1 cellular context compared by ENCODE assay signal in genomic region chr20:1122388-1123315, GRCh38.
TF ChIP-seq lines count a peak whose summit lies in the region.

No MANE protein-coding gene starts in this region.

TF ChIP-seq in K562, 482 proteins besides CTCF, POLR2A, EP300 and RAD21 (continued from another document and continues in another):
- TF ChIP-seq CLOCK (CRISPR knock-in tag; IDR thresholded peaks at IDR 0.05; ENCODE audit: borderline replicate concordance): no peak
- TF ChIP-seq KDM2B (CRISPR knock-in tag; IDR thresholded peaks at IDR 0.05): no peak
- no peak for TF ChIP-seq CTCFL (IDR thresholded peaks at IDR 0.05; ENCODE audit: borderline replicate concordance, insufficient read depth, low read depth, low read length, poor library complexity, severe bottlenecking)
- no peak for TF ChIP-seq TGIF2 (CRISPR knock-in tag; IDR thresholded peaks at IDR 0.05)
- TF ChIP-seq KDM1A (IDR thresholded peaks at IDR 0.05): peak; percentile 77 to 82
- no peak for TF ChIP-seq TEAD2 (tag; IDR thresholded peaks at IDR 0.05)
- no peak for TF ChIP-seq HDAC8 (tag; IDR thresholded peaks at IDR 0.05)
- TF ChIP-seq ZNF77 (CRISPR knock-in tag; IDR thresholded peaks at IDR 0.05): no peak
- TF ChIP-seq RCOR1 (IDR thresholded peaks at IDR 0.05; ENCODE audit: borderline replicate concordance in 1 of 2, low read depth in 2 of 2, low read length in 2 of 2): peak in 1 of 2 experiments; percentile 74; a peak in 1 of 4 replicates
- TF ChIP-seq ZNF212 (CRISPR knock-in tag; IDR thresholded peaks at IDR 0.05): no peak
- TF ChIP-seq ZFX (CRISPR knock-in tag; IDR thresholded peaks at IDR 0.05): peak; percentile 46
- TF ChIP-seq POLR2AphosphoS2 (IDR thresholded peaks at IDR 0.05; ENCODE audit: low read length): no peak
- no peak for TF ChIP-seq HLTF (IDR thresholded peaks at IDR 0.05)
- TF ChIP-seq ZNF766 (CRISPR knock-in tag; conservative IDR thresholded peaks at IDR 0.05): 0 out of 2 replicates have a peak, but pooled peaks have one; percentile 28
- TF ChIP-seq, protein P1, sequence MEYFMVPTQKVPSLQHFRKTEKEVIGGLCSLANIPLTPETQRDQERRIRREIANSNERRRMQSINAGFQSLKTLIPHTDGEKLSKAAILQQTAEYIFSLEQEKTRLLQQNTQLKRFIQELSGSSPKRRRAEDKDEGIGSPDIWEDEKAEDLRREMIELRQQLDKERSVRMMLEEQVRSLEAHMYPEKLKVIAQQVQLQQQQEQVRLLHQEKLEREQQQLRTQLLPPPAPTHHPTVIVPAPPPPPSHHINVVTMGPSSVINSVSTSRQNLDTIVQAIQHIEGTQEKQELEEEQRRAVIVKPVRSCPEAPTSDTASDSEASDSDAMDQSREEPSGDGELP (CRISPR knock-in tag; IDR thresholded peaks at IDR 0.05; ENCODE audit: borderline replicate concordance): no peak
- TF ChIP-seq, protein P2, sequence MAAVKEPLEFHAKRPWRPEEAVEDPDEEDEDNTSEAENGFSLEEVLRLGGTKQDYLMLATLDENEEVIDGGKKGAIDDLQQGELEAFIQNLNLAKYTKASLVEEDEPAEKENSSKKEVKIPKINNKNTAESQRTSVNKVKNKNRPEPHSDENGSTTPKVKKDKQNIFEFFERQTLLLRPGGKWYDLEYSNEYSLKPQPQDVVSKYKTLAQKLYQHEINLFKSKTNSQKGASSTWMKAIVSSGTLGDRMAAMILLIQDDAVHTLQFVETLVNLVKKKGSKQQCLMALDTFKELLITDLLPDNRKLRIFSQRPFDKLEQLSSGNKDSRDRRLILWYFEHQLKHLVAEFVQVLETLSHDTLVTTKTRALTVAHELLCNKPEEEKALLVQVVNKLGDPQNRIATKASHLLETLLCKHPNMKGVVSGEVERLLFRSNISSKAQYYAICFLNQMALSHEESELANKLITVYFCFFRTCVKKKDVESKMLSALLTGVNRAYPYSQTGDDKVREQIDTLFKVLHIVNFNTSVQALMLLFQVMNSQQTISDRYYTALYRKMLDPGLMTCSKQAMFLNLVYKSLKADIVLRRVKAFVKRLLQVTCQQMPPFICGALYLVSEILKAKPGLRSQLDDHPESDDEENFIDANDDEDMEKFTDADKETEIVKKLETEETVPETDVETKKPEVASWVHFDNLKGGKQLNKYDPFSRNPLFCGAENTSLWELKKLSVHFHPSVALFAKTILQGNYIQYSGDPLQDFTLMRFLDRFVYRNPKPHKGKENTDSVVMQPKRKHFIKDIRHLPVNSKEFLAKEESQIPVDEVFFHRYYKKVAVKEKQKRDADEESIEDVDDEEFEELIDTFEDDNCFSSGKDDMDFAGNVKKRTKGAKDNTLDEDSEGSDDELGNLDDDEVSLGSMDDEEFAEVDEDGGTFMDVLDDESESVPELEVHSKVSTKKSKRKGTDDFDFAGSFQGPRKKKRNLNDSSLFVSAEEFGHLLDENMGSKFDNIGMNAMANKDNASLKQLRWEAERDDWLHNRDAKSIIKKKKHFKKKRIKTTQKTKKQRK (IDR thresholded peaks at IDR 0.05; ENCODE audit: borderline replicate concordance, low read depth, low read length): no peak
- no peak for TF ChIP-seq KAT2B (IDR thresholded peaks at IDR 0.05; ENCODE audit: low read depth, low read length)
- peak; percentile 60; the same call in 1 of the 2 replicates for TF ChIP-seq CTBP1 (IDR thresholded peaks at IDR 0.05; ENCODE audit: borderline replicate concordance)
- TF ChIP-seq, protein P3, sequence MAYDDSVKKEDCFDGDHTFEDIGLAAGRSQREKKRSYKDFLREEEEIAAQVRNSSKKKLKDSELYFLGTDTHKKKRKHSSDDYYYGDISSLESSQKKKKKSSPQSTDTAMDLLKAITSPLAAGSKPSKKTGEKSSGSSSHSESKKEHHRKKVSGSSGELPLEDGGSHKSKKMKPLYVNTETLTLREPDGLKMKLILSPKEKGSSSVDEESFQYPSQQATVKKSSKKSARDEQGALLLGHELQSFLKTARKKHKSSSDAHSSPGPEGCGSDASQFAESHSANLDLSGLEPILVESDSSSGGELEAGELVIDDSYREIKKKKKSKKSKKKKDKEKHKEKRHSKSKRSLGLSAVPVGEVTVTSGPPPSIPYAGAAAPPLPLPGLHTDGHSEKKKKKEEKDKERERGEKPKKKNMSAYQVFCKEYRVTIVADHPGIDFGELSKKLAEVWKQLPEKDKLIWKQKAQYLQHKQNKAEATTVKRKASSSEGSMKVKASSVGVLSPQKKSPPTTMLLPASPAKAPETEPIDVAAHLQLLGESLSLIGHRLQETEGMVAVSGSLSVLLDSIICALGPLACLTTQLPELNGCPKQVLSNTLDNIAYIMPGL (CRISPR knock-in tag; IDR thresholded peaks at IDR 0.05): no peak
- TF ChIP-seq HIVEP1 (CRISPR knock-in tag; IDR thresholded peaks at IDR 0.05): no peak
- TF ChIP-seq CHD2 (IDR thresholded peaks at IDR 0.05; ENCODE audit: low read depth, low read length): no peak
- no peak for TF ChIP-seq LARP7 (IDR thresholded peaks at IDR 0.05)
- peak; percentile 60; the same call in 1 of the 2 replicates for TF ChIP-seq POLR2AphosphoS5 (IDR thresholded peaks at IDR 0.05; ENCODE audit: control insufficient read depth, insufficient read depth, low read depth, low read length)
- TF ChIP-seq ARHGAP35 (IDR thresholded peaks at IDR 0.05; ENCODE audit: partially characterized antibody): no peak
- TF ChIP-seq TCF3 (CRISPR knock-in tag; IDR thresholded peaks at IDR 0.05): peak; percentile 88
- TF ChIP-seq PHB (CRISPR knock-in tag; IDR thresholded peaks at IDR 0.05): no peak
- TF ChIP-seq, protein P4, sequence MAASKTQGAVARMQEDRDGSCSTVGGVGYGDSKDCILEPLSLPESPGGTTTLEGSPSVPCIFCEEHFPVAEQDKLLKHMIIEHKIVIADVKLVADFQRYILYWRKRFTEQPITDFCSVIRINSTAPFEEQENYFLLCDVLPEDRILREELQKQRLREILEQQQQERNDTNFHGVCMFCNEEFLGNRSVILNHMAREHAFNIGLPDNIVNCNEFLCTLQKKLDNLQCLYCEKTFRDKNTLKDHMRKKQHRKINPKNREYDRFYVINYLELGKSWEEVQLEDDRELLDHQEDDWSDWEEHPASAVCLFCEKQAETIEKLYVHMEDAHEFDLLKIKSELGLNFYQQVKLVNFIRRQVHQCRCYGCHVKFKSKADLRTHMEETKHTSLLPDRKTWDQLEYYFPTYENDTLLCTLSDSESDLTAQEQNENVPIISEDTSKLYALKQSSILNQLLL (CRISPR knock-in tag; IDR thresholded peaks at IDR 0.05; ENCODE audit: borderline replicate concordance): no peak
- TF ChIP-seq, protein P5, sequence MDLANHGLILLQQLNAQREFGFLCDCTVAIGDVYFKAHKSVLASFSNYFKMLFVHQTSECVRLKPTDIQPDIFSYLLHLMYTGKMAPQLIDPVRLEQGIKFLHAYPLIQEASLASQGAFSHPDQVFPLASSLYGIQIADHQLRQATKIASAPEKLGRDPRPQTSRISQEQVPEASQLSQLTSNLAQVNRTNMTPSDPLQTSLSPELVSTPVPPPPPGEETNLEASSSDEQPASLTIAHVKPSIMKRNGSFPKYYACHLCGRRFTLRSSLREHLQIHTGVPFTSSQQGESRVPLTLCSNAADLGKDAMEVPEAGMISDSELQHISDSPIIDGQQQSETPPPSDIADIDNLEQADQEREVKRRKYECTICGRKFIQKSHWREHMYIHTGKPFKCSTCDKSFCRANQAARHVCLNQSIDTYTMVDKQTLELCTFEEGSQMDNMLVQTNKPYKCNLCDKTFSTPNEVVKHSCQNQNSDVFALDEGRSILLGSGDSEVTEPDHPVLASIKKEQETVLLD (IDR thresholded peaks at IDR 0.05): no peak
- no peak for TF ChIP-seq ZZZ3 (IDR thresholded peaks at IDR 0.05)
- TF ChIP-seq SMARCA5 (IDR thresholded peaks at IDR 0.05): no peak
- TF ChIP-seq, protein P6, sequence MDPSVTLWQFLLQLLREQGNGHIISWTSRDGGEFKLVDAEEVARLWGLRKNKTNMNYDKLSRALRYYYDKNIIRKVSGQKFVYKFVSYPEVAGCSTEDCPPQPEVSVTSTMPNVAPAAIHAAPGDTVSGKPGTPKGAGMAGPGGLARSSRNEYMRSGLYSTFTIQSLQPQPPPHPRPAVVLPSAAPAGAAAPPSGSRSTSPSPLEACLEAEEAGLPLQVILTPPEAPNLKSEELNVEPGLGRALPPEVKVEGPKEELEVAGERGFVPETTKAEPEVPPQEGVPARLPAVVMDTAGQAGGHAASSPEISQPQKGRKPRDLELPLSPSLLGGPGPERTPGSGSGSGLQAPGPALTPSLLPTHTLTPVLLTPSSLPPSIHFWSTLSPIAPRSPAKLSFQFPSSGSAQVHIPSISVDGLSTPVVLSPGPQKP (CRISPR knock-in tag; IDR thresholded peaks at IDR 0.05): no peak
- no peak for TF ChIP-seq HNRNPK (IDR thresholded peaks at IDR 0.05; ENCODE audit: low read depth, low read length, poor library complexity, severe bottlenecking)
- peak; percentile 32 for TF ChIP-seq CCNT2 (IDR thresholded peaks at IDR 0.05; ENCODE audit: borderline replicate concordance, extremely low read depth, insufficient read length, low read depth, low read length)
- peak; percentile 82 for TF ChIP-seq ARID1B (IDR thresholded peaks at IDR 0.05)
- 0 out of 2 replicates have a peak, but pooled peaks have one; percentile 17 for TF ChIP-seq FOXM1 (IDR thresholded peaks at IDR 0.05; ENCODE audit: low read depth)
- TF ChIP-seq FOXM1 (CRISPR knock-in tag; IDR thresholded peaks at IDR 0.05; ENCODE audit: low read depth): no peak
- no peak for TF ChIP-seq DACH1 (IDR thresholded peaks at IDR 0.05; ENCODE audit: partially characterized antibody)
- TF ChIP-seq ZNF444 (CRISPR knock-in tag; IDR thresholded peaks at IDR 0.05): no peak
- peak; percentile 34; the same call in 1 of the 2 replicates for TF ChIP-seq KLF16 (IDR thresholded peaks at IDR 0.05)
- peak; percentile 39; the same call in 1 of the 2 replicates for TF ChIP-seq GATA2 (CRISPR knock-in tag; IDR thresholded peaks at IDR 0.05)
- no peak for TF ChIP-seq MAFK (IDR thresholded peaks at IDR 0.05; ENCODE audit: low read length)
- TF ChIP-seq, protein P7, sequence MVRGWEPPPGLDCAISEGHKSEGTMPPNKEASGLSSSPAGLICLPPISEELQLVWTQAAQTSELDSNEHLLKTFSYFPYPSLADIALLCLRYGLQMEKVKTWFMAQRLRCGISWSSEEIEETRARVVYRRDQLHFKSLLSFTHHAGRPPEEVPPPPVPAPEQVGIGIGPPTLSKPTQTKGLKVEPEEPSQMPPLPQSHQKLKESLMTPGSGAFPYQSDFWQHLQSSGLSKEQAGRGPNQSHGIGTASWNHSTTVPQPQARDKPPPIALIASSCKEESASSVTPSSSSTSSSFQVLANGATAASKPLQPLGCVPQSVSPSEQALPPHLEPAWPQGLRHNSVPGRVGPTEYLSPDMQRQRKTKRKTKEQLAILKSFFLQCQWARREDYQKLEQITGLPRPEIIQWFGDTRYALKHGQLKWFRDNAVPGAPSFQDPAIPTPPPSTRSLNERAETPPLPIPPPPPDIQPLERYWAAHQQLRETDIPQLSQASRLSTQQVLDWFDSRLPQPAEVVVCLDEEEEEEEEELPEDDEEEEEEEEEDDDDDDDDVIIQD (CRISPR knock-in tag; IDR thresholded peaks at IDR 0.05): no peak
- no peak for TF ChIP-seq ARID4B (CRISPR knock-in tag; IDR thresholded peaks at IDR 0.05)
- peak; percentile 79 for TF ChIP-seq TAL1 (IDR thresholded peaks at IDR 0.05)
